In genomic region chr22:30196867-30197336, GRCh38 we compare ENCODE assay signal across 8 cellular contexts. TPM values are rescaled to one million over a fixed set of nuclear protein-coding genes. Genes with fewer than 3 reads are reported as not detected.
DNase-seq lines count a peak whose midpoint lies in the region; ATAC-seq, FAIRE-seq and TF ChIP-seq lines count a peak whose summit lies in the region.

No MANE protein-coding gene starts in this region.

- H3K36me3 Mint-ChIP-seq in activated CD4-positive, alpha-beta T cell treated with anti-CD3 and anti-CD28 coated beads, Interleukin-2, amount 10 ng/mL, durations not matched to agents 24 days and 14 days (ENCODE audit: low read depth), result peaks cover 15% of the 10 kb centered on the region
- H3K36me3 Mint-ChIP-seq in activated naive CD8-positive, alpha-beta T cell, result no peaks in the 10 kb centered on the region

- H3K27me3 ChIP-seq in suprapubic skin, result no peaks in the 10 kb centered on the region

- no peak for TF ChIP-seq CTCF in kidney (IDR thresholded peaks at IDR 0.05; ENCODE audit: borderline replicate concordance, extremely low read depth, insufficient read depth)
- no peak for TF ChIP-seq CTCF in suprapubic skin (IDR thresholded peaks at IDR 0.05)

- H3K27ac ChIP-seq in kidney (ENCODE audit: low read depth in 2 of 2, low read length in 2 of 2) (peak overlapping the region; percentile 55 to 80), suprapubic skin (peak overlapping the region; percentile 74)

- TF ChIP-seq EP300 in suprapubic skin (IDR thresholded peaks at IDR 0.05), result no peak

- ATAC-seq in GM18498 (IDR thresholded peaks at IDR 0.05; ENCODE audit: unreplicated experiment), result no peak

- H3K9me3 Mint-ChIP-seq in activated CD4-positive, alpha-beta T cell treated with anti-CD3 and anti-CD28 coated beads, Interleukin-2, amount 10 ng/mL, durations not matched to agents 24 days and 14 days, result peaks cover 23% of the 10 kb centered on the region
- H3K9me3 Mint-ChIP-seq in activated naive CD8-positive, alpha-beta T cell (ENCODE audit: low read depth), result no peaks in the 10 kb centered on the region

- H3K4me3 ChIP-seq in kidney (ENCODE audit: low read length in 2 of 2) (no peak overlapping the region), suprapubic skin (no peak overlapping the region)

- DNase-seq in activated CD4-positive, alpha-beta T cell treated with anti-CD3 and anti-CD28 coated beads, Interleukin-2, amount 10 ng/mL, durations not matched to agents 24 days and 14 days, result no peak
- DNase-seq in activated CD4-positive, alpha-beta T cell treated with anti-CD3 and anti-CD28 coated beads, Interleukin-2, amount 50 U/mL, for 1 hour, result no peak
- no peak for DNase-seq in kidney
- DNase-seq in suprapubic skin (ENCODE audit: low spot score in 2 of 2), result no peak
- no peak for DNase-seq in stimulated activated CD4-positive, alpha-beta T cell treated with anti-CD3 and anti-CD28 coated beads, Interleukin-15, amount 100 ng/mL, for 24 hours
- DNase-seq in RCC 7860 (ENCODE audit: low spot score), result no peak

- peaks cover 64% of the 10 kb centered on the region for H3K4me1 Mint-ChIP-seq in activated CD4-positive, alpha-beta T cell treated with anti-CD3 and anti-CD28 coated beads, Interleukin-2, amount 10 ng/mL, durations not matched to agents 24 days and 14 days
- peaks cover 39% of the 10 kb centered on the region for H3K4me1 Mint-ChIP-seq in activated naive CD8-positive, alpha-beta T cell (ENCODE audit: low read depth)

- intact Hi-C loops in activated CD4-positive, alpha-beta T cell treated with anti-CD3 and anti-CD28 coated beads, Interleukin-2, amount 10 ng/mL, durations not matched to agents 24 days and 14 days (cut with micrococcal nuclease), result loop anchor here (1.0 to 10.0 kb wide), 8 partner anchors 13 to 228 kb away; partner anchors contain the start of genes LIF and MTFP1
- intact Hi-C loops in kidney (cut with DNase I), result no loop called here

- FAIRE-seq in kidney (lab: Jason Lieb, UNC), result no peak
- FAIRE-seq in RCC 7860 (lab: Jason Lieb, UNC), result no peak

- no peaks in the 10 kb centered on the region for H3K9me3 ChIP-seq in kidney (ENCODE audit: control insufficient read depth in 1 of 2, low read length in 2 of 2)
- H3K9me3 ChIP-seq in suprapubic skin, result no peaks in the 10 kb centered on the region

- no peaks in the 10 kb centered on the region for H3K36me3 ChIP-seq in kidney (ENCODE audit: control insufficient read depth in 1 of 2, insufficient read depth in 2 of 2, low read length in 2 of 2)
- no peaks in the 10 kb centered on the region for H3K36me3 ChIP-seq in suprapubic skin

- no peak for TF ChIP-seq POLR2A in suprapubic skin (IDR thresholded peaks at IDR 0.05)

- H3K27ac Mint-ChIP-seq in activated CD4-positive, alpha-beta T cell treated with anti-CD3 and anti-CD28 coated beads, Interleukin-2, amount 10 ng/mL, durations not matched to agents 24 days and 14 days, result peak overlapping the region; percentile 96
- H3K27ac Mint-ChIP-seq in activated naive CD8-positive, alpha-beta T cell, result peak overlapping the region; percentile 81

- 14% methylated on average over 2 of the region's 2 CpGs for WGBS in suprapubic skin

- peak overlapping the region; percentile 73 for H3K4me3 Mint-ChIP-seq in activated CD4-positive, alpha-beta T cell treated with anti-CD3 and anti-CD28 coated beads, Interleukin-2, amount 10 ng/mL, durations not matched to agents 24 days and 14 days
- H3K4me3 Mint-ChIP-seq in activated naive CD8-positive, alpha-beta T cell, result peak overlapping the region; percentile 17

- H3K9ac ChIP-seq in kidney (ENCODE audit: low read length in 2 of 2), result no peak overlapping the region

- H3K27me3 Mint-ChIP-seq in activated CD4-positive, alpha-beta T cell treated with anti-CD3 and anti-CD28 coated beads, Interleukin-2, amount 10 ng/mL, durations not matched to agents 24 days and 14 days, result no peaks in the 10 kb centered on the region
- no peaks in the 10 kb centered on the region for H3K27me3 Mint-ChIP-seq in activated naive CD8-positive, alpha-beta T cell

- H3K4me1 ChIP-seq in kidney (ENCODE audit: control insufficient read depth in 1 of 2, insufficient read depth in 1 of 2, low read depth in 1 of 2, low read length in 2 of 2) (peaks cover 0 to 10% of the 10 kb centered on the region in 2 donors), suprapubic skin (peaks cover 38% of the 10 kb centered on the region)

RNA-seq across cellular contexts. Expression of gene LIF, which starts 49.7 kb away (rescaled TPM):
- total RNA-seq in activated CD4-positive, alpha-beta T cell treated with anti-CD3 and anti-CD28 coated beads, Interleukin-2, amount 10 ng/mL, durations not matched to agents 24 days and 14 days, result 509 and 511 TPM in 2 replicates
- total RNA-seq in kidney (10.7 TPM), suprapubic skin (10 to 100 TPM in 1 of 4 donors, 1 to 10 TPM in 3; 4.2 to 15.3 (median 8.5) TPM)
- polyA plus RNA-seq in kidney (ENCODE audit: insufficient read depth, low read depth, low replicate concordance), result 0.67 TPM

Comparison
In these comparisons a context has a peak if more than half of its experiments do, and no peak if none do; other contexts are left out.
1. RNA of gene LIF, which starts 49.7 kb away (total RNA-seq): 509 to 511 TPM in activated CD4-positive, alpha-beta T cell treated with anti-CD3 and anti-CD28 coated beads, Interleukin-2, amount 10 ng/mL, durations not matched to agents 24 days and 14 days; 10.7 TPM in kidney (single experiment) and 4.2 to 15.3 TPM in suprapubic skin; every median in the first group is over 10 times any median in the second.